ENCODE assay signal across 1 cellular context in the genomic region with DNA sequence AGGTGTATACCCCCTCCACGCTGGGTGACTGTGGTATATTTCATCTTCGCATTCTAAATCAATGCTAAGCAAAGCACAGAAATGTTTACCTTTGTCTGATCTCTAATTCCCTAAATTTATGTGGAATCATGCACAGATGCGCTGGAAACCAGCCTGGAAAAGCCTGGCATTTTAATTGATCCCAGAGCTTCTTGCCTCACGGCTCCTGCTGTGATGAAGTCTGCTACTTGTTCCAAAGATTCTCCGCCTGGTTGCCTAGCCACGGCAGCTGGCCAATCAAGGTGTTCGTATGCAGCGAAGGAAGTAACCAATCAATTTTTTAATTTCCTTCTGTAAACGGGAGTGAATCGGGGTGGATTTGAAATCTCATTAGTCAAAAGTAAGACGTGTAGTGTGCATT.
TF ChIP-seq lines count a peak whose summit lies in the region.

No MANE protein-coding gene starts in this region.

TF ChIP-seq in IMR-90, 13 proteins besides CTCF, POLR2A, EP300 and RAD21 (continued from another document):
- TF ChIP-seq MXI1 (IDR thresholded peaks at IDR 0.05; ENCODE audit: borderline replicate concordance, low read depth, low read length) (no peak), MAFK (IDR thresholded peaks at IDR 0.05; ENCODE audit: low read depth, low read length) (no peak), RFX5 (IDR thresholded peaks at IDR 0.05; ENCODE audit: low read depth, low read length) (no peak), CEBPB (IDR thresholded peaks at IDR 0.05; ENCODE audit: low read depth, low read length) (no peak), NFE2L2 (IDR thresholded peaks at IDR 0.05; ENCODE audit: low read depth, low read length) (no peak), CHD1 (IDR thresholded peaks at IDR 0.05; ENCODE audit: low read depth, low read length) (no peak), RCOR1 (IDR thresholded peaks at IDR 0.05; ENCODE audit: insufficient replicate concordance, low read length) (no peak), SMC3 (IDR thresholded peaks at IDR 0.05; ENCODE audit: low read depth, low read length) (no peak), FOS (IDR thresholded peaks at IDR 0.05; ENCODE audit: low read depth, low read length) (no peak), BHLHE40 (IDR thresholded peaks at IDR 0.05; ENCODE audit: low read depth, low read length) (no peak)
